In the genomic region with DNA sequence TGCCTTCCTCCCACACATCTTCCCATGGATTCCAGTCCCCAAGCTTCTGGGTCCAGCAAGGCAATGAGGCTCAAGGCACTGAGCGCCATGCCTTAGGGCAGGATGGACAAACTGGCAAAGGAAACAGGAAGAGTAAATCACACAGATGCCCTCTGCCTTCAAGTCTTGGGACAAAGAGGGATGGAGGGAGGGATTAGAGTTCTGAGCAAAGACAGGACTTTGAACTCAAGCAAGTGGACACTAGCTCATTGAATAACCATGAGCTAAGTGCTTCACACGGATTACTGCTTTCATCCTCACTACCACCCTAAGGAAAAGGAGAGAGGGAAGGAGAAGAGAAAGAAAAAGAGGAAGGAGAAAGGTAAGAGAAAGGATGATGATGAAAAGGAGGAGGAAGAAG, we compare ENCODE assay signal across 15 cellular contexts.
"Had no signal": no experiment of that assay in that cellular context is flagged by ENCODE, and none has a peak within 500 bp of the region (broad histone marks: within the 10 kb centered on the region; RNA-seq: fewer than 3 reads in every experiment).

No MANE protein-coding gene starts in this region.

- H3K27ac ChIP-seq: adrenal gland, dorsolateral prefrontal cortex, testis, upper lobe of right lung, VCaP had no signal

- H3K4me1 ChIP-seq: adrenal gland, testis had no signal

- H3K27me3 ChIP-seq: testis, upper lobe of right lung had no signal

- ATAC-seq: left ventricle myocardium superior; stimulated activated naive CD8-positive, alpha-beta T cell treated with anti-CD3 and anti-CD28 coated beads, Interleukin-15, amount 100 ng/mL, for 72 hours; upper lobe of right lung had no signal

- H3K9me3 ChIP-seq: adrenal gland, prostate gland, testis, upper lobe of right lung had no signal

- H3K36me3 ChIP-seq: adrenal gland, prostate gland, upper lobe of right lung had no signal

- H3K4me3 ChIP-seq: adrenal gland, dorsolateral prefrontal cortex, prostate gland, testis, upper lobe of right lung had no signal

- DNase-seq: activated CD4-positive, alpha-beta T cell treated with anti-CD3 and anti-CD28 coated beads, Interleukin-2, amount 50 U/mL, for 48 hours; activated naive CD4-positive, alpha-beta T cell treated with anti-CD3 and anti-CD28 coated beads, Interleukin-2, amount 10 ng/mL, durations not matched to agents 7 days and 5 days; adrenal gland; dorsolateral prefrontal cortex; endodermal cell; erythroblast; hypothalamus; kidney; left ventricle myocardium superior; stimulated activated CD4-positive, alpha-beta T cell treated with anti-CD3 and anti-CD28 coated beads, Interleukin-1b, Interleukin-23, amount 100 ng/mL, for 48 hours; stimulated activated naive CD8-positive, alpha-beta T cell treated with anti-CD3 and anti-CD28 coated beads, Interleukin-15, amount 100 ng/mL, for 72 hours; testis; upper lobe of right lung had no signal
